8 cellular contexts compared by ENCODE assay signal in the genomic region with DNA sequence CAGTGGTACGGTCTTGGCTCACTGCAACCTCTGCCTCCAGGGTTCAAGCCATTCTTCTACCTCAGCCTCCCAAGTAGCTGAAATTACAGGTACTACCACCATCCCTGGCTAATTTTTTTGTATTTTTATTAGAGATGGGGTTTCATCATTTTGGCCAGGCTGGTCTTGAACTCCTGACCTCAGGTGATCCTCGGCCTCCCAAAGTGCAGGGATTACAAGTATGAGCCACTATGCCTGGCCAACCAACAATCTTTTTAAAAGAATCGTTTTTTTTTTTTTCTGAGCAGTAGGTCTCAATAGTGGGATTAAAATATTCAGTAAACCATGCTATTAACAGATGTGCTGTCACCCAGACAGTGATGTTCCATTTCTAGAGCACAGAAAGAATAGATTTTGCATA. TPM values are rescaled to one million over a fixed set of nuclear protein-coding genes. Genes with fewer than 3 reads are reported as not detected.
DNase-seq lines count a peak whose midpoint lies in the region; ATAC-seq and TF ChIP-seq lines count a peak whose summit lies in the region.
"Not testable (repeated sequence)": the region's sequence is repeated elsewhere in the genome, so short reads cannot be mapped to it uniquely, and the experiment has no call there.

No MANE protein-coding gene starts in this region.

- H3K27ac ChIP-seq in mammary epithelial cell (ENCODE audit: insufficient read depth, low read depth, low read length): not testable (repeated sequence)

- dilution Hi-C loops in mammary epithelial cell (cut with HindIII; ENCODE audit: low sequenced_read_pairs): not testable (repeated sequence)

- not testable (repeated sequence) for H4K20me1 ChIP-seq in mammary epithelial cell (ENCODE audit: insufficient read depth, low read length)

- in situ Hi-C loops in mammary epithelial cell (cut with MboI; ENCODE audit: low sequenced_read_pairs in 2 of 2): not testable (repeated sequence)

- H3K4me1 Mint-ChIP-seq in IgD-negative memory B cell: not testable (repeated sequence)

- DNase-seq in mammary epithelial cell: not testable (repeated sequence)

- WGBS in mammary epithelial cell (ENCODE audit: low coverage, missing lambda C conversion rate): 54% methylated on average over 2 of the region's 3 CpGs

- intact Hi-C loops in mammary epithelial cell (cut with micrococcal nuclease): not testable (repeated sequence)

- not testable (repeated sequence) for H3K36me3 ChIP-seq in mammary epithelial cell (ENCODE audit: insufficient read depth, low read length)

- not testable (repeated sequence) for H3K27me3 Mint-ChIP-seq in IgD-negative memory B cell

- H3K4me3 ChIP-seq in GM08714 (ENCODE audit: low read length) (peak overlapping the region; percentile 21; the same call in 1 of the 2 replicates), mammary epithelial cell (replicated peaks in 1 of 3; ENCODE audit: insufficient read depth in 1 of 3, low read depth in 2 of 3, low read length in 3 of 3) (peak overlapping the region in 1 of 3 experiments; percentile 35)

- not testable (repeated sequence) for H3K9me3 Mint-ChIP-seq in IgD-negative memory B cell

- not testable (repeated sequence) for H2AFZ ChIP-seq in mammary epithelial cell (ENCODE audit: low read depth, low read length)

- H3K9ac ChIP-seq in mammary epithelial cell (ENCODE audit: insufficient read depth, low read length): not testable (repeated sequence)

- not testable (repeated sequence) for TF ChIP-seq CTCF in mammary epithelial cell (conservative IDR thresholded peaks at IDR 0.05 in 1 of 2, IDR thresholded peaks at IDR 0.05 in 1 of 2; ENCODE audit: extremely low read depth in 1 of 2, insufficient read depth in 1 of 2, low read depth in 1 of 2, low read length in 2 of 2)

- H3K27ac Mint-ChIP-seq in IgD-negative memory B cell: peak overlapping the region in 1 of 3 donors; percentile 52

- CTCF ChIA-PET in mammary epithelial cell (lab: Charles Lee; ENCODE audit: low non-redundant PET): not testable (repeated sequence)

- H3K79me2 ChIP-seq in mammary epithelial cell (ENCODE audit: insufficient read depth, low read length): peaks cover 18% of the 10 kb centered on the region

- H3K4me3 Mint-ChIP-seq in IgD-negative memory B cell: peak overlapping the region; percentile 84 to 91 (median 87)

- H3K36me3 Mint-ChIP-seq in IgD-negative memory B cell: not testable (repeated sequence)

- BruUV-seq in mammary epithelial cell (replicated peaks; lab: Mats Ljungman, UMichigan): not testable (repeated sequence)

- ATAC-seq in GM19023 (IDR thresholded peaks at IDR 0.05; ENCODE audit: unreplicated experiment) (peak; percentile 3), GM21360 (IDR thresholded peaks at IDR 0.05; ENCODE audit: unreplicated experiment) (peak; percentile 5), GM21786 (IDR thresholded peaks at IDR 0.05; ENCODE audit: unreplicated experiment) (peak; percentile 2), HG02884 (IDR thresholded peaks at IDR 0.05; ENCODE audit: unreplicated experiment) (peak; percentile 1), HG03196 (IDR thresholded peaks at IDR 0.05; ENCODE audit: unreplicated experiment) (peak; percentile 9)

- H3K4me1 ChIP-seq in mammary epithelial cell (ENCODE audit: insufficient read depth, low read length): not testable (repeated sequence)

- H3K27me3 ChIP-seq in mammary epithelial cell (ENCODE audit: insufficient read depth, low read length): not testable (repeated sequence)

- H3K9me3 ChIP-seq in mammary epithelial cell (replicated peaks; ENCODE audit: insufficient read depth, low read length): peaks cover 27% of the 10 kb centered on the region

- H3K4me2 ChIP-seq in mammary epithelial cell (ENCODE audit: insufficient read depth, low read depth, low read length): peak overlapping the region; percentile 43

RNA-seq across cellular contexts. Expression of a gene that starts 45.1 kb away (rescaled TPM):
- polyA plus RNA-seq in IgD-negative memory B cell: 6.3 TPM
- 10 to 100 TPM; 15.5 to 24.5 TPM for total RNA-seq in mammary epithelial cell
- 18.0 TPM for polyA plus RNA-seq in mammary epithelial cell
- polyA minus RNA-seq in mammary epithelial cell: 51.1 TPM
